ENCODE assay signal across 25 cellular contexts in genomic region chr10:115827180-115827579, GRCh38.
DNase-seq lines count a peak whose midpoint lies in the region; ATAC-seq and TF ChIP-seq lines count a peak whose summit lies in the region.
"Had no signal": no experiment of that assay in that cellular context is flagged by ENCODE, and none has a peak within 500 bp of the region (broad histone marks: within the 10 kb centered on the region; RNA-seq: fewer than 3 reads in every experiment).

No MANE protein-coding gene starts in this region.

- H3K36me3 ChIP-seq in right atrium auricular region (no peaks in the 10 kb centered on the region), fibroblast of lung (ENCODE audit: control insufficient read depth, insufficient read depth, low read length) (no peaks in the 10 kb centered on the region)
- no peaks in the 10 kb centered on the region for H3K36me3 ChIP-seq in CD8-positive, alpha-beta memory T cell (ENCODE audit: insufficient read depth, low read length)
- H3K36me3 ChIP-seq: ascending aorta, gastrocnemius medialis had no signal

- no peak for TF ChIP-seq CTCF in right atrium auricular region (IDR thresholded peaks at IDR 0.05)
- no peak for TF ChIP-seq CTCF in fibroblast of lung (conservative IDR thresholded peaks at IDR 0.05 in 1 of 2, IDR thresholded peaks at IDR 0.05 in 1 of 2; ENCODE audit: low read depth in 1 of 2, low read length in 2 of 2)

- no peak overlapping the region for H3K4me3 Mint-ChIP-seq in CD8-positive, alpha-beta memory T cell
- H3K4me3 Mint-ChIP-seq: CD4-positive, alpha-beta T cell; endodermal cell; naive thymus-derived CD4-positive, alpha-beta T cell had no signal

- H4K20me1 ChIP-seq in fibroblast of lung (ENCODE audit: control insufficient read depth, extremely low read depth, insufficient read depth, low read length), result no peaks in the 10 kb centered on the region

- no peaks in the 10 kb centered on the region for H3K36me3 Mint-ChIP-seq in CD8-positive, alpha-beta memory T cell
- H3K36me3 Mint-ChIP-seq: naive thymus-derived CD4-positive, alpha-beta T cell had no signal

- H3K4me3 ChIP-seq in right atrium auricular region (no peak overlapping the region), fibroblast of lung (replicated peaks in 1 of 4; ENCODE audit: control extremely low read depth in 1 of 4, insufficient read depth in 1 of 4, low read depth in 3 of 4, low read length in 4 of 4) (no peak overlapping the region)
- H3K4me3 ChIP-seq in CD8-positive, alpha-beta memory T cell (ENCODE audit: low read length), result no peak overlapping the region
- H3K4me3 ChIP-seq: ascending aorta, gastrocnemius medialis had no signal

- H2AFZ ChIP-seq in fibroblast of lung (ENCODE audit: low read length), result peak overlapping the region; percentile 13

- no peaks in the 10 kb centered on the region for H3K79me2 ChIP-seq in fibroblast of lung (ENCODE audit: control insufficient read depth, insufficient read depth, low read length)

- POLR2A ChIA-PET in CD8-positive, alpha-beta memory T cell (lab: Charles Lee), result no interaction called here

- no peak overlapping the region for H3K27ac Mint-ChIP-seq in CD8-positive, alpha-beta memory T cell
- H3K27ac Mint-ChIP-seq: CD4-positive, alpha-beta T cell; naive thymus-derived CD4-positive, alpha-beta T cell had no signal

- intact Hi-C loops in Right ventricle myocardium superior (cut with DNase I), result loop anchor here (10.0 kb wide), 1 partner anchor 458 kb away; no protein-coding TSS in a partner anchor

- H3K9me3 ChIP-seq in right atrium auricular region (no peaks in the 10 kb centered on the region), fibroblast of lung (ENCODE audit: control insufficient read depth, insufficient read depth, low read depth, low read length) (no peaks in the 10 kb centered on the region)
- no peaks in the 10 kb centered on the region for H3K9me3 ChIP-seq in CD8-positive, alpha-beta memory T cell (ENCODE audit: low read length)
- H3K9me3 ChIP-seq: gastrocnemius medialis had no signal

- peaks cover 2 to 21% (median 16%) of the 10 kb centered on the region in 5 donors for H3K9me3 Mint-ChIP-seq in CD8-positive, alpha-beta memory T cell

- H3K27me3 ChIP-seq in right atrium auricular region (no peaks in the 10 kb centered on the region), fibroblast of lung (ENCODE audit: control insufficient read depth, insufficient read depth, low read length) (no peaks in the 10 kb centered on the region)
- H3K27me3 ChIP-seq in CD8-positive, alpha-beta memory T cell (ENCODE audit: insufficient read depth, low read length, poor library complexity, severe bottlenecking), result no peaks in the 10 kb centered on the region
- H3K27me3 ChIP-seq: ascending aorta, gastrocnemius medialis had no signal

- peak overlapping the region; percentile 46 for H3K4me2 ChIP-seq in fibroblast of lung (ENCODE audit: extremely low read depth, insufficient read depth, low read length)

- H3K4me1 ChIP-seq in right atrium auricular region (no peaks in the 10 kb centered on the region), fibroblast of lung (ENCODE audit: control insufficient read depth, extremely low read depth, insufficient read depth, low read length) (peaks cover 6% of the 10 kb centered on the region)
- H3K4me1 ChIP-seq in CD8-positive, alpha-beta memory T cell (ENCODE audit: insufficient read depth, low read length), result no peaks in the 10 kb centered on the region
- H3K4me1 ChIP-seq: ascending aorta, gastrocnemius medialis had no signal

- no peak for DNase-seq in Right ventricle myocardium superior
- DNase-seq in right atrium auricular region (ENCODE audit: low spot score), result no peak
- peak; percentile 83 to 88 for DNase-seq in fibroblast of lung (ENCODE audit: low read depth in 2 of 2)
- peak; percentile 58 for DNase-seq in kidney tubule cell (ENCODE audit: low spot score)
- no peak for DNase-seq in Ammon's horn (ENCODE audit: low spot score)
- DNase-seq in NCI-H774 (lab: John Stamatoyannopoulos, UW), result no peak
- DNase-seq in occipital lobe (lab: John Stamatoyannopoulos, UW), result no peak
- no peak for DNase-seq in CD8-positive, alpha-beta memory T cell
- DNase-seq: 8988T; activated CD4-positive, alpha-beta T cell treated with anti-CD3 and anti-CD28 coated beads, Interleukin-2, amount 50 U/mL, for 4 hours; activated naive CD4-positive, alpha-beta T cell treated with Interleukin-2 at 50 U/mL for 16 hours; activated T-cell treated with anti-CD3 and anti-CD28 coated beads for 4 hours; CD4-positive, alpha-beta T cell; DMS79; endodermal cell; gastrocnemius medialis; mammary epithelial cell; naive thymus-derived CD4-positive, alpha-beta T cell; NCI-H1694 treated with DMSO at 0.1 percent for 48 hours; NCI-H446; small intestine; stimulated activated CD4-positive, alpha-beta T cell treated with anti-CD3 and anti-CD28 coated beads, Interleukin-4, amount 100 ng/mL, for 24 hours had no signal

- CTCF ChIA-PET in CD8-positive, alpha-beta memory T cell (lab: Charles Lee), result no interaction called here

- peak; percentile 63 for ATAC-seq in Right ventricle myocardium superior (ENCODE audit: poor library complexity)
- ATAC-seq: gastrocnemius medialis; naive thymus-derived CD4-positive, alpha-beta T cell had no signal

- peak overlapping the region in 1 of 2 donors; percentile 45 for H3K27ac ChIP-seq in right atrium auricular region
- no peak overlapping the region for H3K27ac ChIP-seq in fibroblast of lung (ENCODE audit: insufficient read depth, low read length)
- H3K27ac ChIP-seq in CD8-positive, alpha-beta memory T cell (ENCODE audit: low read depth, low read length), result no peak overlapping the region
- H3K27ac ChIP-seq: ascending aorta, gastrocnemius medialis, HL-60, RWPE1 had no signal

- no peaks in the 10 kb centered on the region for H3K4me1 Mint-ChIP-seq in CD8-positive, alpha-beta memory T cell
- H3K4me1 Mint-ChIP-seq: naive thymus-derived CD4-positive, alpha-beta T cell had no signal

- H3K27me3 Mint-ChIP-seq in CD8-positive, alpha-beta memory T cell, result no peaks in the 10 kb centered on the region
- H3K27me3 Mint-ChIP-seq: CD4-positive, alpha-beta T cell; naive thymus-derived CD4-positive, alpha-beta T cell had no signal

- H3K9ac ChIP-seq in fibroblast of lung (ENCODE audit: insufficient read depth, low read length), result no peak overlapping the region

Comparison
In these comparisons a context has a peak if more than half of its experiments do, and no peak if none do; other contexts are left out.
1. DNase-seq: peak in fibroblast of lung (2 of 2) and kidney tubule cell (single experiment); none in Right ventricle myocardium superior (single experiment), right atrium auricular region (single experiment), Ammon's horn (single experiment), NCI-H774 (single experiment), occipital lobe (single experiment) and CD8-positive, alpha-beta memory T cell (0 of 5).